ENCODE assay signal across 24 cellular contexts in genomic region chr10:93342346-93342745, GRCh38.
A peak's percentile ranks its signal among the peaks of the same experiment; 100 is the strongest.
DNase-seq lines count a peak whose midpoint lies in the region; ATAC-seq and TF ChIP-seq lines count a peak whose summit lies in the region.
"Had no signal": no experiment of that assay in that cellular context is flagged by ENCODE, and none has a peak within 500 bp of the region (broad histone marks: within the 10 kb centered on the region; RNA-seq: fewer than 3 reads in every experiment).

No MANE protein-coding gene starts in this region.

- DNase-seq in GM23248: peak; percentile 20
- DNase-seq in MV-4-11 (lab: John Stamatoyannopoulos, UW): peak; percentile 16
- DNase-seq in choroid plexus epithelial cell (ENCODE audit: low read depth): peak; percentile 35
- no peak for DNase-seq in osteoblast (ENCODE audit: insufficient read length, low spot score, missing footprints)
- DNase-seq in activated CD4-positive, alpha-beta T cell treated with anti-CD3 and anti-CD28 coated beads, Interleukin-2, amount 50 U/mL, for 4 hours: no peak
- DNase-seq in activated naive CD4-positive, alpha-beta T cell treated with anti-CD3 and anti-CD28 coated beads, Interleukin-2, amount 50 U/mL, for 16 hours: no peak
- DNase-seq: C1 segment of cervical spinal cord; CD4-positive, alpha-beta memory T cell; COR-L47; DMS 273 treated with DMSO at 0.1 percent for 48 hours; DMS79; EL; GDM1; KG1; MM.1S; NCI-H1105; NCI-H1436 treated with DMSO at 0.1 percent for 48 hours; NCI-H1930; NCI-H2107; NCI-H524; NCI-H748 treated with DMSO at 0.1 percent for 48 hours; SK-N-SH had no signal

- H3K9me3 ChIP-seq in GM23248 (ENCODE audit: low read depth) (no peaks in the 10 kb centered on the region), osteoblast (ENCODE audit: low read depth, low read length) (no peaks in the 10 kb centered on the region)
- H3K9me3 ChIP-seq: SK-N-SH had no signal

- no peak for TF ChIP-seq CTCF in choroid plexus epithelial cell (conservative IDR thresholded peaks at IDR 0.05; ENCODE audit: low read depth, low read length)
- TF ChIP-seq CTCF in osteoblast (IDR thresholded peaks at IDR 0.05; ENCODE audit: extremely low read depth, low read depth, low read length): no peak

- no peaks in the 10 kb centered on the region for H3K9me2 ChIP-seq in GM23248 (ENCODE audit: insufficient read depth)
- H3K9me2 ChIP-seq: SK-N-SH had no signal

- H3K79me2 ChIP-seq in GM23248 (ENCODE audit: insufficient read depth) (peaks cover 11% of the 10 kb centered on the region; the same call in 1 of the 2 replicates), osteoblast (ENCODE audit: insufficient read depth, low read length) (peaks cover 13% of the 10 kb centered on the region)

- ATAC-seq in HG03097 (IDR thresholded peaks at IDR 0.05; ENCODE audit: low FRiP score, unreplicated experiment): no peak
- ATAC-seq: GM12878 had no signal

- H3F3A ChIP-seq in GM23248 (ENCODE audit: insufficient read depth): peaks cover 64% of the 10 kb centered on the region

- H2AFZ ChIP-seq in GM23248 (no peak overlapping the region), osteoblast (ENCODE audit: low read length) (no peak overlapping the region)

- 96 to 98% methylated on average over 4 of the region's 4 CpGs for WGBS in GM23248 (ENCODE audit: low coverage in 1 of 2, low lambda C conversion rate in 2 of 2, missing lambda C conversion rate in 2 of 2), 2 experiments

- H4K20me1 ChIP-seq in GM23248 (ENCODE audit: insufficient read depth) (no peaks in the 10 kb centered on the region), osteoblast (ENCODE audit: insufficient read depth, low read length) (no peaks in the 10 kb centered on the region)

- H3K4me3 ChIP-seq in GM23248: no peak overlapping the region
- H3K4me3 ChIP-seq in choroid plexus epithelial cell (ENCODE audit: low read depth, low read length): no peak overlapping the region
- no peak overlapping the region for H3K4me3 ChIP-seq in osteoblast (ENCODE audit: insufficient read depth, low read length)
- H3K4me3 ChIP-seq: GM12878 had no signal

- H3K27me3 ChIP-seq in GM23248 (replicated peaks; ENCODE audit: insufficient read depth): no peaks in the 10 kb centered on the region
- no peaks in the 10 kb centered on the region for H3K27me3 ChIP-seq in osteoblast (ENCODE audit: insufficient read depth, low read length)

- in situ Hi-C loops in GM23248 (cut with MboI): no loop called here

- H3K4me2 ChIP-seq in GM23248 (ENCODE audit: unreplicated experiment) (no peak overlapping the region), osteoblast (ENCODE audit: insufficient read depth, low read length) (no peak overlapping the region)
- H3K4me2 ChIP-seq: SK-N-SH had no signal

- H3K4me1 ChIP-seq in GM23248 (ENCODE audit: insufficient read depth): no peaks in the 10 kb centered on the region; the same call in none of the 2 replicates
- peaks cover 6% of the 10 kb centered on the region for H3K4me1 ChIP-seq in osteoblast (ENCODE audit: insufficient read depth, low read length)

- H3K36me3 ChIP-seq in GM23248 (ENCODE audit: low read depth): peaks cover 82% of the 10 kb centered on the region
- H3K36me3 ChIP-seq in osteoblast (ENCODE audit: insufficient read depth, low read length): peaks cover 92% of the 10 kb centered on the region

- no peak overlapping the region for H3K9ac ChIP-seq in GM23248
- H3K9ac ChIP-seq: SK-N-SH had no signal

- H3K27ac ChIP-seq in GM23248 (no peak overlapping the region), osteoblast (ENCODE audit: low read depth, low read length) (peak overlapping the region; percentile 10)

Comparison
In these comparisons a context has a peak if more than half of its experiments do, and no peak if none do; other contexts are left out.
1. DNase-seq: peak in GM23248 (single experiment), MV-4-11 (single experiment) and choroid plexus epithelial cell (single experiment); none in osteoblast (single experiment), activated CD4-positive, alpha-beta T cell treated with anti-CD3 and anti-CD28 coated beads, Interleukin-2, amount 50 U/mL, for 4 hours (0 of 2) and activated naive CD4-positive, alpha-beta T cell treated with anti-CD3 and anti-CD28 coated beads, Interleukin-2, amount 50 U/mL, for 16 hours (single experiment).